Comparison of ENCODE assay signal across 6 cellular contexts in the genomic region with DNA sequence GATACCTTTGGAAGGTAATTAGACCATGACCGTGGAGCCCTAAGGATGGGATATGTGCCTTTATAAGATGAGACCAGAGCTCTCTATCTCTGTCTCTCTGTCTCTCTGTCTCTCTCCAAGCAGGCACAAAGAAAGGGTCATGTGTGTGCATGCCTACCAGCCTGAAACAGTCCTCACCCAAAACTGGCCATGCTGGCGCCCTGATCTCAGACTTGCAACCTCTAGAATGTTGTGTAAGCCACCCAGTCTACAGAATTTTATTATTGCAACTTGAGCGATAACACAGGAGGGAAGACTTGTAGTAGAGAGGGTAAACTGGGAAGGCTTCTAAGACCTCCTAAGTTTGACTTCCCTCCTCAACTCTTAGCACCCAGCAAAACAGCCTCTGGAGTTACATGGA.
"Had no signal": no experiment of that assay in that cellular context is flagged by ENCODE, and none has a peak within 500 bp of the region (broad histone marks: within the 10 kb centered on the region; RNA-seq: fewer than 3 reads in every experiment).

No MANE protein-coding gene starts in this region.

- ATAC-seq: GM23338, HepG2, K562 had no signal

- H3K27ac Mint-ChIP-seq: GM23338, H9 had no signal

- H3K27ac ChIP-seq: HL-60 had no signal

- H3K4me3 Mint-ChIP-seq: GM23338, H9 had no signal

- H3K9me3 Mint-ChIP-seq: GM23338 had no signal

- H2AFZ ChIP-seq: GM23338 had no signal

- H3K4me2 ChIP-seq: GM23338 had no signal

- DNase-seq: H9, HCEC 1CT had no signal

- H3K4me3 ChIP-seq: GM23338, K562 had no signal

- H3K4me1 Mint-ChIP-seq: GM23338 had no signal
